Comparison of ENCODE assay signal across 26 cellular contexts in genomic region chr20:37938181-37938775, GRCh38. TPM values are rescaled to one million over a fixed set of nuclear protein-coding genes. Genes with fewer than 3 reads are reported as not detected.
"Had no signal": no experiment of that assay in that cellular context is flagged by ENCODE, and none has a peak within 500 bp of the region (broad histone marks: within the 10 kb centered on the region; RNA-seq: fewer than 3 reads in every experiment).

No MANE protein-coding gene starts in this region.

- H3K4me1 Mint-ChIP-seq: activated CD4-positive, alpha-beta T cell treated with anti-CD3 and anti-CD28 coated beads, Interleukin-2, amount 10 ng/mL, durations not matched to agents 24 days and 14 days; activated CD8-positive, alpha-beta memory T cell treated with anti-CD3 and anti-CD28 coated beads, Interleukin-2, amount 10 ng/mL, durations not matched to agents 7 days and 5 days had no signal

- H3K27ac ChIP-seq: RWPE1 had no signal

- ATAC-seq: activated CD8-positive, alpha-beta memory T cell treated with anti-CD3 and anti-CD28 coated beads, Interleukin-2, amount 10 ng/mL, durations not matched to agents 7 days and 5 days; Panc1; WTC11 had no signal

- H3K9me3 Mint-ChIP-seq: activated CD4-positive, alpha-beta T cell treated with anti-CD3 and anti-CD28 coated beads, Interleukin-2, amount 10 ng/mL, durations not matched to agents 24 days and 14 days; activated naive CD4-positive, alpha-beta T cell treated with anti-CD3 and anti-CD28 coated beads for 36 hours; activated T-cell treated with anti-CD3 and anti-CD28 coated beads, Interleukin-2, amount 50 U/mL, for 24 hours; activated T-helper 1 cell treated with anti-CD3 and anti-CD28 coated beads, Interleukin-12 subunit alpha, Interleukin-12 subunit beta, Interleukin-2, Interleukin-4 antibody, amounts not matched to agents 30 ng/mL and 10 ng/mL and 1 ng/mL, durations not matched to agents 14 hours and 24 hours and 36 hours; T-helper 1 cell treated with Interleukin-12 subunit alpha and Interleukin-12 subunit beta and Interleukin-4 antibody, amounts not matched to agents 30 μg/mL and 1 μg/mL, for 36 hours; WTC11 had no signal

- H3K4me3 Mint-ChIP-seq: activated CD4-positive, alpha-beta T cell treated with anti-CD3 and anti-CD28 coated beads, Interleukin-2, amount 10 ng/mL, durations not matched to agents 24 days and 14 days; activated CD8-positive, alpha-beta memory T cell treated with anti-CD3 and anti-CD28 coated beads, Interleukin-2, amount 10 ng/mL, durations not matched to agents 7 days and 5 days; activated naive CD4-positive, alpha-beta T cell treated with anti-CD3 and anti-CD28 coated beads for 36 hours; activated naive CD8-positive, alpha-beta T cell; activated T-cell treated with anti-CD3 and anti-CD28 coated beads, Interleukin-2, amount 50 U/mL, for 24 hours; activated T-helper 1 cell treated with anti-CD3 and anti-CD28 coated beads, Interleukin-12 subunit alpha, Interleukin-12 subunit beta, Interleukin-2, Interleukin-4 antibody, amounts not matched to agents 30 ng/mL and 10 ng/mL and 1 ng/mL, durations not matched to agents 14 hours and 24 hours and 36 hours; brain; T-helper 1 cell treated with Interleukin-12 subunit alpha and Interleukin-12 subunit beta and Interleukin-4 antibody, amounts not matched to agents 30 μg/mL and 1 μg/mL, for 36 hours; WTC11 had no signal

- DNase-seq: activated CD4-positive, alpha-beta T cell treated with anti-CD3 and anti-CD28 coated beads for 1 hour; activated CD4-positive, alpha-beta T cell treated with anti-CD3 and anti-CD28 coated beads, Interleukin-2, amount 10 ng/mL, durations not matched to agents 24 days and 14 days; activated CD4-positive, alpha-beta T cell treated with anti-CD3 and anti-CD28 coated beads, Interleukin-2, amount 50 U/mL, for 48 hours; activated CD8-positive, alpha-beta memory T cell treated with anti-CD3 and anti-CD28 coated beads, Interleukin-2, amount 10 ng/mL, durations not matched to agents 7 days and 5 days; activated gamma-delta T cell; activated naive CD4-positive, alpha-beta T cell treated with anti-CD3 and anti-CD28 coated beads for 36 hours; activated T-cell treated with anti-CD3 and anti-CD28 coated beads, Interleukin-2, amount 50 U/mL, for 24 hours; amygdala; Kasumi-1; KBM-7; NCI-H1105 treated with DMSO at 0.1 percent for 48 hours; NCI-H1436 treated with DMSO at 0.1 percent for 48 hours; NCI-H187; NCI-H2081; NCI-H510A treated with DMSO at 0.1 percent for 48 hours; NCI-H69; NK-92 treated with Interleukin-12 subunit alpha and Interleukin-12 subunit beta, amount 100 ng/mL, for 24 hours; OCI-M1; SHP77 treated with DMSO at 0.1 percent for 48 hours had no signal

- H3K27me3 Mint-ChIP-seq: activated CD8-positive, alpha-beta memory T cell treated with anti-CD3 and anti-CD28 coated beads, Interleukin-2, amount 10 ng/mL, durations not matched to agents 7 days and 5 days; activated naive CD8-positive, alpha-beta T cell; brain had no signal

- H3K36me3 Mint-ChIP-seq: activated CD8-positive, alpha-beta memory T cell treated with anti-CD3 and anti-CD28 coated beads, Interleukin-2, amount 10 ng/mL, durations not matched to agents 7 days and 5 days; activated naive CD8-positive, alpha-beta T cell; WTC11 had no signal

- H3K27ac Mint-ChIP-seq: activated CD4-positive, alpha-beta T cell treated with anti-CD3 and anti-CD28 coated beads, Interleukin-2, amount 10 ng/mL, durations not matched to agents 24 days and 14 days; activated CD8-positive, alpha-beta memory T cell treated with anti-CD3 and anti-CD28 coated beads, Interleukin-2, amount 10 ng/mL, durations not matched to agents 7 days and 5 days; activated naive CD4-positive, alpha-beta T cell treated with anti-CD3 and anti-CD28 coated beads for 36 hours; activated naive CD8-positive, alpha-beta T cell; activated T-cell treated with anti-CD3 and anti-CD28 coated beads, Interleukin-2, amount 50 U/mL, for 24 hours; activated T-helper 1 cell treated with anti-CD3 and anti-CD28 coated beads, Interleukin-12 subunit alpha, Interleukin-12 subunit beta, Interleukin-2, Interleukin-4 antibody, amounts not matched to agents 30 ng/mL and 10 ng/mL and 1 ng/mL, durations not matched to agents 14 hours and 24 hours and 36 hours; T-helper 1 cell treated with Interleukin-12 subunit alpha and Interleukin-12 subunit beta and Interleukin-4 antibody, amounts not matched to agents 30 μg/mL and 1 μg/mL, for 36 hours; WTC11 had no signal

RNA-seq across cellular contexts. Expression of gene VSTM2L, which starts 35.4 kb away (rescaled TPM):
- total RNA-seq: activated naive CD4-positive, alpha-beta T cell treated with anti-CD3 and anti-CD28 coated beads for 36 hours had no signal
